ENCODE assay signal across 8 cellular contexts in the genomic region with DNA sequence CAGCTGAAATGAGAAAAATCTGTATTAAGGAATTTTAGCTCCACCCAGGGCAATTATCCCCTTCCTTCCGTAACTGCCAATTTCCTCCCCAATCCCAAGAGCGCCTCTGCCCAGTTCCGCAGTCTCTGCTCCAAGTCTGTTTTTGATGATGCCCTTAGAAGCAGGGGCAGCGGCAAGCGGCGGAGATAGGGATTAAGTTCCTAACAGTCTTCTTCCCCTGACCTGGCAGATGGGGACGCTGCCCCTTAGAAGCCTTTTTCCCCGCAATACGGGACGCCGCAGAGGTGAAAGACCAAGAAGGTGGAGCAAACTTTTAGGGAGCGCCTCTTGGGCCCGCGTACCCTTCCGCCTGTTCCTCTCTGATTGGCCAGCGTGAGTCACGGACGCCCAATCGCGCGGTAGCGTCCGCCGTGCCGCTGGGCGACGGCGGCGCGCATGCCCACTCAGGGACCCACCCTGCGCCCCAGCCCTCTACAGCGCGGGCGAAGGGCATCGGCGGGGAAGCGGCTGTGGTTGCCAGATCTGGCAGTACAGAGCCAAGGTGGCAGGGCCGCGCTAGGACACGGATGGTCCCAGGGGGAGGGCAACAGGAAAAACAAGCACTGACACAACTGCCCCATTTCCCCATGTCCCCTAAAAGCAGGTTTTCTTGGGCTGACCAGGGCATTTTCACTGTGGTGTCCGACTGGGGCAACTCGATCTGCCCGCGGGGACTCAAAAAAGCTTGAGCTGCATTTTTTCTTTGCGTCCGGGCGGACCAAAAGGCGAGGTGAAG. TPM values are rescaled to one million over a fixed set of nuclear protein-coding genes. Genes with fewer than 3 reads are reported as not detected.
DNase-seq lines count a peak whose midpoint lies in the region; ATAC-seq and TF ChIP-seq lines count a peak whose summit lies in the region.

No MANE protein-coding gene starts in this region.

- TF ChIP-seq CTCF in LNCaP clone FGC (IDR thresholded peaks at IDR 0.05; ENCODE audit: control insufficient read depth, extremely low read depth, insufficient read depth), result no peak
- TF ChIP-seq CTCF in fibroblast of pulmonary artery (IDR thresholded peaks at IDR 0.05; ENCODE audit: low read length, missing control alignments), result no peak
- TF ChIP-seq CTCF in natural killer cell (IDR thresholded peaks at IDR 0.05), result no peak

- H3K9me3 Mint-ChIP-seq in activated T-helper 2 cell treated with anti-CD3 and anti-CD28 coated beads, Interferon-gamma antibody, Interleukin-2, Interleukin-4, amounts not matched to agents 10 μg/mL and 5 μg/mL and 100 μg/mL, durations not matched to agents 14 hours and 24 hours and 36 hours, result no peaks in the 10 kb centered on the region
- H3K9me3 Mint-ChIP-seq in natural killer cell, result no peaks in the 10 kb centered on the region

- peaks cover 23% of the 10 kb centered on the region for H3K4me1 Mint-ChIP-seq in activated T-helper 2 cell treated with anti-CD3 and anti-CD28 coated beads, Interferon-gamma antibody, Interleukin-2, Interleukin-4, amounts not matched to agents 10 μg/mL and 5 μg/mL and 100 μg/mL, durations not matched to agents 14 hours and 24 hours and 36 hours (ENCODE audit: low read depth)
- H3K4me1 Mint-ChIP-seq in natural killer cell, result peaks cover 27 to 29% of the 10 kb centered on the region in 2 donors

- DNase-seq in EL (peak; percentile 93), H4 (ENCODE audit: low spot score) (peak; percentile 84), LNCaP clone FGC (ENCODE audit: low read depth) (peak; percentile 75), RPMI8226 (peak; percentile 93), fibroblast of pulmonary artery (ENCODE audit: low read depth) (peak; percentile 91), natural killer cell (peak; percentile 81)
- DNase-seq in activated T-helper 2 cell treated with anti-CD3 and anti-CD28 coated beads, Interferon-gamma antibody, Interleukin-2, Interleukin-4, amounts not matched to agents 10 μg/mL and 5 μg/mL and 100 μg/mL, durations not matched to agents 14 hours and 24 hours and 36 hours (ENCODE audit: low spot score), result peak; percentile 86
- peak; percentile 89 for DNase-seq in stimulated activated naive CD4-positive, alpha-beta T cell treated with Interleukin-2 at 50 U/mL for 16 hours (lab: John Stamatoyannopoulos, UW)

- intact Hi-C loops in activated T-helper 2 cell treated with anti-CD3 and anti-CD28 coated beads, Interferon-gamma antibody, Interleukin-2, Interleukin-4, amounts not matched to agents 10 μg/mL and 5 μg/mL and 100 μg/mL, durations not matched to agents 14 hours and 24 hours and 36 hours (cut with micrococcal nuclease), result loop anchor here (1.0 to 5.0 kb wide), 2 partner anchors 36 to 232 kb away; no protein-coding TSS in a partner anchor
- intact Hi-C loops in natural killer cell (cut with micrococcal nuclease), result loop anchor here (1.0 to 5.0 kb wide), 2 partner anchors 36 to 232 kb away; no protein-coding TSS in a partner anchor

- H3K4me3 ChIP-seq in LNCaP clone FGC (ENCODE audit: low read depth, low read length) (peak overlapping the region; percentile 71), fibroblast of pulmonary artery (replicated peaks; ENCODE audit: low read depth, low read length) (peak overlapping the region; percentile 92)

- peaks cover 7% of the 10 kb centered on the region for H3K36me3 Mint-ChIP-seq in activated T-helper 2 cell treated with anti-CD3 and anti-CD28 coated beads, Interferon-gamma antibody, Interleukin-2, Interleukin-4, amounts not matched to agents 10 μg/mL and 5 μg/mL and 100 μg/mL, durations not matched to agents 14 hours and 24 hours and 36 hours (ENCODE audit: low read depth)
- no peaks in the 10 kb centered on the region for H3K36me3 Mint-ChIP-seq in natural killer cell

- ATAC-seq in natural killer cell, result peak; percentile 75 to 86 (median 78)

- peak overlapping the region; percentile 94 for H3K4me3 Mint-ChIP-seq in activated T-helper 2 cell treated with anti-CD3 and anti-CD28 coated beads, Interferon-gamma antibody, Interleukin-2, Interleukin-4, amounts not matched to agents 10 μg/mL and 5 μg/mL and 100 μg/mL, durations not matched to agents 14 hours and 24 hours and 36 hours (ENCODE audit: low read depth)
- H3K4me3 Mint-ChIP-seq in natural killer cell, result peak overlapping the region; percentile 92

- H3K27ac Mint-ChIP-seq in activated T-helper 2 cell treated with anti-CD3 and anti-CD28 coated beads, Interferon-gamma antibody, Interleukin-2, Interleukin-4, amounts not matched to agents 10 μg/mL and 5 μg/mL and 100 μg/mL, durations not matched to agents 14 hours and 24 hours and 36 hours, result peak overlapping the region; percentile 97
- H3K27ac Mint-ChIP-seq in natural killer cell, result peak overlapping the region; percentile 91 to 93

- H3K27me3 Mint-ChIP-seq in activated T-helper 2 cell treated with anti-CD3 and anti-CD28 coated beads, Interferon-gamma antibody, Interleukin-2, Interleukin-4, amounts not matched to agents 10 μg/mL and 5 μg/mL and 100 μg/mL, durations not matched to agents 14 hours and 24 hours and 36 hours (ENCODE audit: low read depth), result peaks cover 1% of the 10 kb centered on the region
- H3K27me3 Mint-ChIP-seq in natural killer cell (ENCODE audit: low read depth in 2 of 2), result peaks cover 0 to 2% of the 10 kb centered on the region in 2 donors

RNA-seq across cellular contexts. Expression of a gene that starts 0.8 kb away (rescaled TPM):
- total RNA-seq in H4 (2014; rRNA removed; shearing (Covaris generic)), result 7.6 and 7.9 TPM in 2 replicates
- total RNA-seq in activated T-helper 2 cell treated with anti-CD3 and anti-CD28 coated beads, Interferon-gamma antibody, Interleukin-2, Interleukin-4, amounts not matched to agents 10 μg/mL and 5 μg/mL and 100 μg/mL, durations not matched to agents 14 hours and 24 hours and 36 hours, result 19.0 and 22.0 TPM in 2 replicates
- total RNA-seq in natural killer cell, result 10 to 100 TPM; 30.6 to 33.4 (median 32.1) TPM

Comparison
In these comparisons a context has a peak if more than half of its experiments do, and no peak if none do; other contexts are left out.
1. Peak in every context shown above with its lines: DNase-seq, ATAC-seq and H3K4me3 ChIP-seq.